Comparison of ENCODE assay signal across 15 cellular contexts in genomic region chr5:135159626-135160025, GRCh38.
DNase-seq lines count a peak whose midpoint lies in the region; TF ChIP-seq lines count a peak whose summit lies in the region.
"Had no signal": no experiment of that assay in that cellular context is flagged by ENCODE, and none has a peak within 500 bp of the region (broad histone marks: within the 10 kb centered on the region; RNA-seq: fewer than 3 reads in every experiment).

No MANE protein-coding gene starts in this region.

- 100% methylated on average over 1 of the region's 1 CpG for WGBS in mesenchymal stem cell
- WGBS in trophoblast cell (ENCODE audit: extremely low coverage, insufficient coverage, insufficient read length), result no CpG with 5 or more reads among the region's 1 CpG

- BruUV-seq in Caco-2 (replicated peaks; lab: Mats Ljungman, UMichigan), result no TSS peak

- H2BK120ac ChIP-seq in mesenchymal stem cell (ENCODE audit: low read depth, low read length) (no peak overlapping the region), trophoblast cell (ENCODE audit: insufficient read depth, low read length, poor library complexity) (no peak overlapping the region)

- no peaks in the 10 kb centered on the region for H3K27me3 Mint-ChIP-seq in Caco-2 (ENCODE audit: insufficient read depth, unreplicated experiment)

- H3K36me3 Mint-ChIP-seq in Caco-2 (ENCODE audit: insufficient read depth, unreplicated experiment), result peaks cover 5% of the 10 kb centered on the region
- H3K36me3 Mint-ChIP-seq: CD4-positive, alpha-beta memory T cell had no signal

- H3K27me3 ChIP-seq in Caco-2 (replicated peaks; ENCODE audit: control insufficient read depth, insufficient read depth, low read length), result no peaks in the 10 kb centered on the region
- H3K27me3 ChIP-seq in HL-60 (ENCODE audit: insufficient read depth, poor library complexity, severe bottlenecking), result no peaks in the 10 kb centered on the region
- peaks cover 39 to 44% of the 10 kb centered on the region in 2 experiments for H3K27me3 ChIP-seq in mesenchymal stem cell (ENCODE audit: control insufficient read depth in 1 of 2, insufficient read depth in 1 of 2, low read length in 2 of 2)
- H3K27me3 ChIP-seq in trophoblast cell (ENCODE audit: insufficient read depth, low read length), result no peaks in the 10 kb centered on the region

- H4K91ac ChIP-seq in mesenchymal stem cell (ENCODE audit: low read length) (no peak overlapping the region), trophoblast cell (ENCODE audit: low read depth, low read length) (no peak overlapping the region)

- H2AK5ac ChIP-seq in mesenchymal stem cell (ENCODE audit: low read length, severe bottlenecking) (no peak overlapping the region), trophoblast cell (ENCODE audit: low read length) (no peak overlapping the region)

- H3K23ac ChIP-seq in mesenchymal stem cell (ENCODE audit: low read length in 2 of 2), result no peak overlapping the region
- no peak overlapping the region for H3K23ac ChIP-seq in trophoblast cell (ENCODE audit: low read length)

- no peak overlapping the region for H3K9ac ChIP-seq in mesenchymal stem cell (ENCODE audit: low read length)
- H3K9ac ChIP-seq in trophoblast cell (ENCODE audit: low read length), result no peak overlapping the region

- H2BK12ac ChIP-seq in mesenchymal stem cell (ENCODE audit: low read length in 2 of 2) (no peak overlapping the region), trophoblast cell (ENCODE audit: low read length) (no peak overlapping the region)

- H3K27ac ChIP-seq in HL-60 (replicated peaks) (peak overlapping the region; percentile 38; the same call in 1 of the 2 replicates), mesenchymal stem cell (ENCODE audit: low read length, poor library complexity, severe bottlenecking) (no peak overlapping the region), trophoblast cell (ENCODE audit: low read depth, low read length) (no peak overlapping the region)

- H4K8ac ChIP-seq in mesenchymal stem cell (ENCODE audit: low read length) (no peak overlapping the region), trophoblast cell (ENCODE audit: low read depth, low read length) (no peak overlapping the region)

- H3K4me2 ChIP-seq in mesenchymal stem cell (ENCODE audit: low read length, poor library complexity, severe bottlenecking) (no peak overlapping the region), trophoblast cell (ENCODE audit: low read length) (no peak overlapping the region)

- H3K9me3 Mint-ChIP-seq in Caco-2 (ENCODE audit: unreplicated experiment), result peaks cover 29% of the 10 kb centered on the region

- no peak overlapping the region for H4K12ac ChIP-seq in trophoblast cell (ENCODE audit: low read depth, low read length)

- peak overlapping the region; percentile 84 for H3K27ac Mint-ChIP-seq in Caco-2 (ENCODE audit: unreplicated experiment)
- H3K27ac Mint-ChIP-seq: CD4-positive, alpha-beta memory T cell; HFFc6 had no signal

- H3K18ac ChIP-seq in mesenchymal stem cell (ENCODE audit: low read depth in 1 of 2, low read length in 2 of 2), result no peak overlapping the region
- H3K18ac ChIP-seq in trophoblast cell (ENCODE audit: low read length), result no peak overlapping the region

- H2BK5ac ChIP-seq in mesenchymal stem cell (ENCODE audit: low read depth, low read length, poor library complexity, severe bottlenecking) (no peak overlapping the region), trophoblast cell (ENCODE audit: low read depth, low read length, poor library complexity) (no peak overlapping the region)

- POLR2A ChIA-PET in Caco-2 (lab: Charles Lee), result interaction anchor here (0.7 kb wide), 1 partner anchor 222 kb away, joined by 3 read pairs; no protein-coding TSS in a partner anchor

- H2AFZ ChIP-seq in mesenchymal stem cell (ENCODE audit: low read depth, low read length), result no peak overlapping the region
- no peak overlapping the region for H2AFZ ChIP-seq in trophoblast cell (ENCODE audit: insufficient read depth, low read length, poor library complexity)

- no peak for TF ChIP-seq CTCF in Caco-2 (IDR thresholded peaks at IDR 0.05; ENCODE audit: insufficient read depth in 1 of 2, low read depth in 1 of 2, low read length in 1 of 2, severe bottlenecking in 1 of 2, unreplicated experiment in 1 of 2)
- no peak for TF ChIP-seq CTCF in HL-60 (IDR thresholded peaks at IDR 0.05; ENCODE audit: insufficient read depth, low read length)

- peak overlapping the region; percentile 19 for H3K4me3 Mint-ChIP-seq in Caco-2 (ENCODE audit: unreplicated experiment)
- H3K4me3 Mint-ChIP-seq: CD4-positive, alpha-beta memory T cell; HFFc6 had no signal

- H3K4ac ChIP-seq in mesenchymal stem cell (ENCODE audit: low read depth in 1 of 2, low read length in 2 of 2), result no peak overlapping the region
- no peak overlapping the region for H3K4ac ChIP-seq in trophoblast cell (ENCODE audit: low read depth, low read length)

- no peaks in the 10 kb centered on the region for H3K79me2 ChIP-seq in trophoblast cell (ENCODE audit: control insufficient read depth, insufficient read depth, low read length, poor library complexity)

- intact Hi-C loops in Caco-2 (cut with micrococcal nuclease; ENCODE audit: unreplicated experiment), result loop anchor here (1.0 to 2.0 kb wide), 3 partner anchors 20 to 27 kb away; no protein-coding TSS in a partner anchor
- intact Hi-C loops in posterior vena cava (cut with DNase I), result no loop called here

- H3K4me3 ChIP-seq in Caco-2 (ENCODE audit: low read depth, low read length) (no peak overlapping the region), HL-60 (replicated peaks; ENCODE audit: insufficient read depth, low read length) (no peak overlapping the region), mesenchymal stem cell (ENCODE audit: insufficient read depth in 1 of 2, low read depth in 1 of 2, low read length in 2 of 2) (no peak overlapping the region), trophoblast cell (ENCODE audit: low read depth, low read length) (no peak overlapping the region)
- H3K4me3 ChIP-seq: HAP-1 had no signal

- CTCF ChIA-PET in Caco-2 (lab: Charles Lee), result no interaction called here

- DNase-seq in Caco-2 (peak in 1 of 2 experiments; percentile 23), HL-60 (ENCODE audit: low read depth in 1 of 2, low spot score in 1 of 2) (no peak), mesenchymal stem cell (peak; percentile 25), trophoblast cell (peak; percentile 24 to 87), cerebellar cortex (ENCODE audit: low spot score) (no peak), posterior vena cava (ENCODE audit: low spot score) (no peak)
- DNase-seq in activated naive CD4-positive, alpha-beta T cell (lab: John Stamatoyannopoulos, UW), result no peak
- DNase-seq: C1 segment of cervical spinal cord; CD4-positive, alpha-beta memory T cell; COR-L47; DMS153; DND-41; GOT3; HFFc6 had no signal

- H3K4me1 ChIP-seq in Caco-2 (peaks cover 50% of the 10 kb centered on the region), mesenchymal stem cell (ENCODE audit: control insufficient read depth, insufficient read depth, low read depth, low read length) (no peaks in the 10 kb centered on the region), trophoblast cell (ENCODE audit: control insufficient read depth in 1 of 2, insufficient read depth in 2 of 2, low read length in 2 of 2) (no peaks in the 10 kb centered on the region)
- H3K4me1 ChIP-seq: HAP-1 had no signal

- no peak overlapping the region for H2BK15ac ChIP-seq in mesenchymal stem cell (ENCODE audit: low read depth, poor library complexity, severe bottlenecking)

- peaks cover 24% of the 10 kb centered on the region for H3K9me3 ChIP-seq in Caco-2
- H3K9me3 ChIP-seq in mesenchymal stem cell (ENCODE audit: control insufficient read depth, low read length), result peaks cover 24% of the 10 kb centered on the region
- peaks cover 6% of the 10 kb centered on the region for H3K9me3 ChIP-seq in trophoblast cell (ENCODE audit: insufficient read depth, low read depth, low read length)

- no peak overlapping the region for H3K14ac ChIP-seq in mesenchymal stem cell (ENCODE audit: low read length in 2 of 2)
- H3K14ac ChIP-seq in trophoblast cell (ENCODE audit: low read length), result no peak overlapping the region

- H3K36me3 ChIP-seq in Caco-2 (ENCODE audit: control insufficient read depth, insufficient read depth, low read length), result no peaks in the 10 kb centered on the region
- H3K36me3 ChIP-seq in mesenchymal stem cell (ENCODE audit: control insufficient read depth in 1 of 2, insufficient read depth in 2 of 2, low read depth in 1 of 2, low read length in 2 of 2), result no peaks in the 10 kb centered on the region
- no peaks in the 10 kb centered on the region for H3K36me3 ChIP-seq in trophoblast cell (ENCODE audit: control insufficient read depth in 1 of 2, insufficient read depth in 2 of 2, low read length in 2 of 2)
- H3K36me3 ChIP-seq: HAP-1 had no signal

- peaks cover 63% of the 10 kb centered on the region for H3K4me1 Mint-ChIP-seq in Caco-2 (ENCODE audit: low read depth, unreplicated experiment)
- H3K4me1 Mint-ChIP-seq: CD4-positive, alpha-beta memory T cell had no signal

- H3K79me1 ChIP-seq in mesenchymal stem cell (replicated peaks; ENCODE audit: low read length, poor library complexity, severe bottlenecking) (no peaks in the 10 kb centered on the region), trophoblast cell (ENCODE audit: low read length) (no peaks in the 10 kb centered on the region)

Comparison
In these comparisons a context has a peak if more than half of its experiments do, and no peak if none do; other contexts are left out.
1. DNase-seq: peak in mesenchymal stem cell (single experiment) and trophoblast cell (2 of 2); none in HL-60 (0 of 2), cerebellar cortex (single experiment), activated naive CD4-positive, alpha-beta T cell (0 of 4) and posterior vena cava (single experiment).